2 cellular contexts compared by ENCODE assay signal in genomic region chr11:46718155-46719019, GRCh38.
TF ChIP-seq lines count a peak whose summit lies in the region.

No MANE protein-coding gene starts in this region.

TF ChIP-seq in GM23338, 12 proteins besides CTCF, POLR2A, EP300 and RAD21:
- no peak for TF ChIP-seq ETS1 (IDR thresholded peaks at IDR 0.05)
- TF ChIP-seq REST (IDR thresholded peaks at IDR 0.05; ENCODE audit: unreplicated experiment): no peak
- TF ChIP-seq NANOG (IDR thresholded peaks at IDR 0.05; ENCODE audit: borderline replicate concordance): no peak
- TF ChIP-seq JUNB (IDR thresholded peaks at IDR 0.05; ENCODE audit: unreplicated experiment): no peak
- no peak for TF ChIP-seq EZH2phosphoT487 (IDR thresholded peaks at IDR 0.05; ENCODE audit: unreplicated experiment)
- no peak for TF ChIP-seq ZNF114 (CRISPR knock-in tag; IDR thresholded peaks at IDR 0.05)
- no peak for TF ChIP-seq ZNF331 (CRISPR knock-in tag; IDR thresholded peaks at IDR 0.05; ENCODE audit: low read depth)
- TF ChIP-seq POLR2AphosphoS5 (IDR thresholded peaks at IDR 0.05; ENCODE audit: low read depth): no peak
- TF ChIP-seq CREB1 (CRISPR knock-in tag; IDR thresholded peaks at IDR 0.05; ENCODE audit: low read depth): no peak

TF ChIP-seq in PFSK-1, 5 proteins besides CTCF, POLR2A, EP300 and RAD21 (continued from another document):
- no peak for TF ChIP-seq SIN3A (IDR thresholded peaks at IDR 0.05; ENCODE audit: borderline replicate concordance, insufficient read depth, low read length)
- TF ChIP-seq TAF1 (IDR thresholded peaks at IDR 0.05; ENCODE audit: borderline replicate concordance, insufficient read depth, low read length): no peak
